In genomic region chr1:98662354-98662665, GRCh38 we compare ENCODE assay signal across 8 cellular contexts. TPM values are rescaled to one million over a fixed set of nuclear protein-coding genes. Genes with fewer than 3 reads are reported as not detected.
DNase-seq lines count a peak whose midpoint lies in the region; TF ChIP-seq lines count a peak whose summit lies in the region.

No MANE protein-coding gene starts in this region.

- H3K27ac ChIP-seq in neural cell (ENCODE audit: low read length): no peak overlapping the region

- H3K27me3 ChIP-seq in GM06990 (replicated peaks; ENCODE audit: control insufficient read depth, insufficient read depth, low read length) (no peaks in the 10 kb centered on the region), neural cell (ENCODE audit: insufficient read depth, low read depth, low read length) (peaks cover 24% of the 10 kb centered on the region)

- no peaks in the 10 kb centered on the region for H4K20me1 ChIP-seq in neural cell (ENCODE audit: insufficient read depth)

- H3K4me2 ChIP-seq in neural cell (ENCODE audit: low read length): peak overlapping the region; percentile 79

- H3K4me3 ChIP-seq in GM06990 (replicated peaks; ENCODE audit: low read depth, low read length) (peak overlapping the region; percentile 32), fibroblast of mammary gland (ENCODE audit: control insufficient read depth, low read depth, low read length) (peak overlapping the region; percentile 78), neural cell (ENCODE audit: low read length) (peak overlapping the region; percentile 87)

- TF ChIP-seq EP300 in neural cell (conservative IDR thresholded peaks at IDR 0.05; ENCODE audit: poor library complexity, severe bottlenecking): no peak

- H3K9ac ChIP-seq in neural cell (ENCODE audit: low read length): peak overlapping the region; percentile 40

- H3K36me3 ChIP-seq in GM06990 (ENCODE audit: control insufficient read depth, insufficient read depth, low read length) (no peaks in the 10 kb centered on the region), neural cell (ENCODE audit: insufficient read depth, low read length) (no peaks in the 10 kb centered on the region)

- TF ChIP-seq CTCF in GM06990 (IDR thresholded peaks at IDR 0.05; ENCODE audit: insufficient read depth, low read length, poor library complexity, severe bottlenecking) (no peak), fibroblast of mammary gland (conservative IDR thresholded peaks at IDR 0.05; ENCODE audit: control insufficient read depth, insufficient read depth, low read depth, low read length) (no peak), neural cell (IDR thresholded peaks at IDR 0.05; ENCODE audit: poor library complexity, severe bottlenecking) (no peak)

- H2AFZ ChIP-seq in neural cell (ENCODE audit: low read depth, low read length): no peak overlapping the region

- no peaks in the 10 kb centered on the region for H3K79me2 ChIP-seq in neural cell (replicated peaks; ENCODE audit: insufficient read depth, low read length)

- no peak for DNase-seq in GM06990 (ENCODE audit: extremely low read depth, insufficient read length)
- DNase-seq in SK-MEL-5 (ENCODE audit: low read depth, low spot score): peak; percentile 24
- DNase-seq in fibroblast of mammary gland (ENCODE audit: low read depth): no peak
- no peak for DNase-seq in KBM-7
- no peak for DNase-seq in RPMI8226
- no peak for DNase-seq in NCI-H1092 treated with DMSO at 0.1 percent for 48 hours (lab: John Stamatoyannopoulos, UW)
- DNase-seq in SIG-M5 treated with dmso at 0.1 percent for 504 hours (lab: John Stamatoyannopoulos, UW; ENCODE audit: unreplicated experiment): no peak

- no peaks in the 10 kb centered on the region for H3K9me3 ChIP-seq in neural cell (ENCODE audit: low read length)

- in situ Hi-C loops in SK-MEL-5 (cut with HindIII; ENCODE audit: low pct_unique_long_range_greater_than_20kb, low sequenced_read_pairs) (no loop called here), KBM-7 (cut with MboI; ENCODE audit: low pct_unique_long_range_greater_than_20kb, low sequenced_read_pairs) (no loop called here)

- TF ChIP-seq RAD21 in neural cell (conservative IDR thresholded peaks at IDR 0.05): no peak

- H3K9me2 ChIP-seq in neural cell (ENCODE audit: insufficient read depth, low read length): no peaks in the 10 kb centered on the region

- H3F3A ChIP-seq in neural cell (ENCODE audit: insufficient read depth, low read length, poor library complexity, severe bottlenecking): no peaks in the 10 kb centered on the region

TF ChIP-seq in neural cell, 6 proteins besides CTCF, POLR2A, EP300 and RAD21:
- no peak for TF ChIP-seq SMC3 (conservative IDR thresholded peaks at IDR 0.05; ENCODE audit: poor library complexity)
- no peak for TF ChIP-seq MXI1 (conservative IDR thresholded peaks at IDR 0.05; ENCODE audit: poor library complexity, severe bottlenecking)
- no peak for TF ChIP-seq EZH2 (IDR thresholded peaks at IDR 0.05; ENCODE audit: borderline replicate concordance, insufficient read depth, low read length, poor library complexity, severe bottlenecking)
- TF ChIP-seq REST (IDR thresholded peaks at IDR 0.05; ENCODE audit: borderline replicate concordance): no peak
- TF ChIP-seq POLR2AphosphoS5 (IDR thresholded peaks at IDR 0.05): no peak
- no peak for TF ChIP-seq TAF1 (IDR thresholded peaks at IDR 0.05; ENCODE audit: low read depth)

RNA-seq across cellular contexts. Expression of gene SNX7, which starts 0.8 kb away (rescaled TPM):
- 19.9 and 20.9 TPM in 2 replicates for total RNA-seq in SK-MEL-5 (2014; rRNA removed; shearing (Covaris generic))
- polyA plus RNA-seq in SK-MEL-5 (2015; cell fraction: cytosol; rRNA removed): 12.4 and 14.3 TPM in 2 replicates
- 3.6 and 3.8 TPM in 2 replicates for polyA plus RNA-seq in SK-MEL-5 (2015; cell fraction: nucleus; rRNA removed)
- polyA plus RNA-seq in neural cell: 6.4 and 7.5 TPM in 2 replicates
- 3.4 and 4.2 TPM in 2 replicates for polyA minus RNA-seq in neural cell

Comparison
In these comparisons a context has a peak if more than half of its experiments do, and no peak if none do; other contexts are left out.
1. H3K4me3 ChIP-seq: peak in every context shown above with its lines; median percentile 87 in neural cell; 78 in fibroblast of mammary gland; 32 in GM06990.